9 cellular contexts compared by ENCODE assay signal in the genomic region with DNA sequence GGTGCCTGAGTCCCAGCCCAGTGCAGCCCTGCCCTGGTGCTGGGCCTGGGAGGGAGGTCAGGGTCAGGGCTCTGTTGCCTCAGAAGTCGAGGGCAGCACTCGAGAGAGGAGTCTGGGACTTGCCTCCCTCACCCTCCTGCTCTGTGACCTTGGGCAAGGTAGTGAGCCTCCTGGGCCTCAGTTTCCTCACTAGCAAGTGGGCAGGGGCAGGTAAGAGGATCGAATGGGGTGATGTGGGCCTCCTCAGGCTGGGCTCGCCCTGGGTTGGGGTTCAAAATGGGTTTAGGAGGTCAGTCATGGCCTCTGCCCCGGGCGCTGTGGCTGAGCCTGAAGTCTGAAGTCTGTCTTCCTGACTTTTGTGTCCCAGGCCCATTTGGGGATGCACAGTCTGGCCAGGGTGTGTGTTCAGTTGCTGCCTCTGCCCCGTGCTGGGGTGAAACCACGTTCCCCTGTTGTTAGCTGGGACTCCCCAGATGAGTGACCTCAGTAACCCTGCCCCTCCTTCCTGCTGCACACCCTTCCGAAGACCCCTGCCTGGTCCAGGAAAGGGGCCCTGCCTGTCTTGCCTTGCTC. TPM values are rescaled to one million over a fixed set of nuclear protein-coding genes. Genes with fewer than 3 reads are reported as not detected.
A peak's percentile ranks its signal among the peaks of the same experiment; 100 is the strongest.
DNase-seq lines count a peak whose midpoint lies in the region; ATAC-seq and TF ChIP-seq lines count a peak whose summit lies in the region.
"Had no signal": no experiment of that assay in that cellular context is flagged by ENCODE, and none has a peak within 500 bp of the region (broad histone marks: within the 10 kb centered on the region; RNA-seq: fewer than 3 reads in every experiment).

No MANE protein-coding gene starts in this region.

- H3K36me3 ChIP-seq in SK-N-MC (ENCODE audit: insufficient read depth, low read length), result no peaks in the 10 kb centered on the region
- no peaks in the 10 kb centered on the region for H3K36me3 ChIP-seq in fibroblast of lung (ENCODE audit: control insufficient read depth, insufficient read depth, low read length)
- H3K36me3 ChIP-seq in parathyroid adenoma (ENCODE audit: control insufficient read depth, insufficient read depth, low read length), result no peaks in the 10 kb centered on the region

- H3K4me1 Mint-ChIP-seq in Calu3 (ENCODE audit: low read depth, unreplicated experiment), result peaks cover 58% of the 10 kb centered on the region

- DNase-seq in Calu3 (no peak), SK-N-MC (ENCODE audit: low read depth, low spot score) (no peak), fibroblast of lung (ENCODE audit: low read depth in 2 of 2) (no peak), NCI-H69 (lab: John Stamatoyannopoulos, UW) (no peak), inferior parietal cortex (ENCODE audit: extremely low spot score) (no peak)
- DNase-seq: NCI-H187 had no signal

- BruUV-seq in Calu3 (replicated peaks; lab: Mats Ljungman, UMichigan), result no TSS peak

- no peaks in the 10 kb centered on the region for H3K9me3 ChIP-seq in SK-N-MC (ENCODE audit: low read depth, low read length)
- H3K9me3 ChIP-seq in fibroblast of lung (ENCODE audit: control insufficient read depth, insufficient read depth, low read depth, low read length), result no peaks in the 10 kb centered on the region
- no peaks in the 10 kb centered on the region for H3K9me3 ChIP-seq in parathyroid adenoma (ENCODE audit: control insufficient read depth, low read length)

- H3K4me2 ChIP-seq in fibroblast of lung (ENCODE audit: extremely low read depth, insufficient read depth, low read length) (peak overlapping the region; percentile 82), parathyroid adenoma (ENCODE audit: low read length) (peak overlapping the region; percentile 52)

- H4K20me1 ChIP-seq in fibroblast of lung (ENCODE audit: control insufficient read depth, extremely low read depth, insufficient read depth, low read length), result no peaks in the 10 kb centered on the region

- H3K79me2 ChIP-seq in fibroblast of lung (ENCODE audit: control insufficient read depth, insufficient read depth, low read length) (no peaks in the 10 kb centered on the region), parathyroid adenoma (peaks cover 2% of the 10 kb centered on the region)

- H3K4me1 ChIP-seq in fibroblast of lung (ENCODE audit: control insufficient read depth, extremely low read depth, insufficient read depth, low read length) (no peaks in the 10 kb centered on the region), parathyroid adenoma (no peaks in the 10 kb centered on the region)

- H3K27me3 ChIP-seq in fibroblast of lung (ENCODE audit: control insufficient read depth, insufficient read depth, low read length), result peaks cover 3% of the 10 kb centered on the region
- no peaks in the 10 kb centered on the region for H3K27me3 ChIP-seq in parathyroid adenoma (ENCODE audit: control insufficient read depth, insufficient read depth, low read length)

- H3K36me3 Mint-ChIP-seq in Calu3 (ENCODE audit: insufficient read depth, unreplicated experiment), result peaks cover 47% of the 10 kb centered on the region

- ATAC-seq in HG03565 (IDR thresholded peaks at IDR 0.05; ENCODE audit: unreplicated experiment) (no peak), HG03039 (IDR thresholded peaks at IDR 0.05; ENCODE audit: unreplicated experiment) (no peak)

- no peak overlapping the region for H2AFZ ChIP-seq in fibroblast of lung (ENCODE audit: low read length)
- H2AFZ ChIP-seq in parathyroid adenoma, result no peak overlapping the region

- CTCF ChIA-PET in Calu3 (lab: Charles Lee), result no interaction called here

- H3K27me3 Mint-ChIP-seq in Calu3 (ENCODE audit: unreplicated experiment), result no peaks in the 10 kb centered on the region

- no peaks in the 10 kb centered on the region for H3K9me3 Mint-ChIP-seq in Calu3 (ENCODE audit: low read depth, unreplicated experiment)

- H3K4me3 Mint-ChIP-seq in Calu3 (ENCODE audit: low read depth, unreplicated experiment), result peak overlapping the region; percentile 87

- no peak overlapping the region for H3K27ac Mint-ChIP-seq in Calu3 (ENCODE audit: unreplicated experiment)

- H3K9ac ChIP-seq in SK-N-MC (ENCODE audit: insufficient read length) (peak overlapping the region; percentile 73), fibroblast of lung (ENCODE audit: insufficient read depth, low read length) (no peak overlapping the region), parathyroid adenoma (no peak overlapping the region)

- no peak overlapping the region for H3K27ac ChIP-seq in SK-N-MC
- no peak overlapping the region for H3K27ac ChIP-seq in fibroblast of lung (ENCODE audit: insufficient read depth, low read length)
- H3K27ac ChIP-seq in parathyroid adenoma, result no peak overlapping the region

- TF ChIP-seq CTCF in Calu3 (IDR thresholded peaks at IDR 0.05; ENCODE audit: unreplicated experiment), result no peak
- TF ChIP-seq CTCF in fibroblast of lung (conservative IDR thresholded peaks at IDR 0.05 in 1 of 2, IDR thresholded peaks at IDR 0.05 in 1 of 2; ENCODE audit: low read depth in 1 of 2, low read length in 2 of 2), result no peak
- TF ChIP-seq CTCF in parathyroid adenoma (IDR thresholded peaks at IDR 0.05), result no peak

- intact Hi-C loops in Calu3 (cut with micrococcal nuclease; ENCODE audit: unreplicated experiment), result no loop called here

- H3K4me3 ChIP-seq in SK-N-MC, result peak overlapping the region; percentile 82
- peak overlapping the region in 2 of 4 experiments; percentile 64 to 67 for H3K4me3 ChIP-seq in fibroblast of lung (replicated peaks in 1 of 4; ENCODE audit: control extremely low read depth in 1 of 4, insufficient read depth in 1 of 4, low read depth in 3 of 4, low read length in 4 of 4)
- H3K4me3 ChIP-seq in parathyroid adenoma (ENCODE audit: low read depth, low read length), result peak overlapping the region; percentile 50

RNA-seq across cellular contexts. Expression of gene CELSR1, which starts 40.9 kb away (rescaled TPM):
- total RNA-seq in Calu3 (2022) (40.8 and 45.5 TPM in 2 replicates), fibroblast of lung (1.8 and 2.1 TPM in 2 replicates)
- polyA plus RNA-seq in fibroblast of lung, result 0.07 and 1.2 TPM in 2 replicates
- polyA plus RNA-seq in fibroblast of lung (2012), result 0.13 and 1.4 TPM in 2 replicates
- polyA minus RNA-seq in fibroblast of lung (ENCODE audit: low replicate concordance), result 5.7 and 5.9 TPM in 2 replicates

RNA-seq across cellular contexts. Expression of gene GRAMD4, which starts 41.8 kb away (rescaled TPM):
- total RNA-seq in Calu3 (2022), result 61.2 and 63.4 TPM in 2 replicates
- total RNA-seq in fibroblast of lung, result 37.3 and 57.0 TPM in 2 replicates
- polyA plus RNA-seq in fibroblast of lung, result 7.5 and 9.0 TPM in 2 replicates
- polyA plus RNA-seq in fibroblast of lung (2012), result 6.5 and 7.6 TPM in 2 replicates
- polyA minus RNA-seq in fibroblast of lung (ENCODE audit: low replicate concordance), result 8.5 and 14.8 TPM in 2 replicates

Comparison
In these comparisons a context has a peak if more than half of its experiments do, and no peak if none do; other contexts are left out.
1. RNA of gene CELSR1, which starts 40.9 kb away (total RNA-seq): 40.8 to 45.5 TPM in Calu3; 1.8 to 2.1 TPM in fibroblast of lung; every median in the first group is over 10 times any median in the second.